1 cellular context compared by ENCODE assay signal in genomic region chr2:69177785-69178636, GRCh38.
TF ChIP-seq lines count a peak whose summit lies in the region.

No MANE protein-coding gene starts in this region.

TF ChIP-seq in SK-N-SH treated with all-trans-retinoic acid at 6 μM for 48 hours, 23 proteins besides CTCF, POLR2A, EP300 and RAD21 (continued from another document):
- TF ChIP-seq CSRNP3 (CRISPR knock-in tag; IDR thresholded peaks at IDR 0.05), result no peak
- no peak for TF ChIP-seq TSHZ2 (CRISPR knock-in tag; IDR thresholded peaks at IDR 0.05)
